28 cellular contexts compared by ENCODE assay signal in genomic region chr10:8113616-8114015, GRCh38. TPM values are rescaled to one million over a fixed set of nuclear protein-coding genes. Genes with fewer than 3 reads are reported as not detected.
"Had no signal": no experiment of that assay in that cellular context is flagged by ENCODE, and none has a peak within 500 bp of the region (broad histone marks: within the 10 kb centered on the region; RNA-seq: fewer than 3 reads in every experiment).

No MANE protein-coding gene starts in this region.

- H3K4me1 ChIP-seq: heart right ventricle, left ventricle myocardium inferior, pancreas, prostate gland, stomach, testis, thyroid gland, transverse colon, upper lobe of right lung had no signal

- H3K27ac Mint-ChIP-seq: immature natural killer cell; naive thymus-derived CD4-positive, alpha-beta T cell; natural killer cell treated with Interleukin-12 subunit alpha and Interleukin-12 subunit beta and Interleukin-15 and Interleukin-18, amount 100 ng/mL, for 72 hours; stimulated activated naive B cell treated with anti-CD40 and anti-IgM and Interleukin-4, amounts not matched to agents 10 μg/mL and 1 μg/mL and 100 μg/mL, for 72 hours had no signal

- H3K79me2 ChIP-seq: hepatocyte had no signal

- FAIRE-seq: islet of Langerhans, pancreas had no signal

- DNase-seq: heart right ventricle; immature natural killer cell; left ventricle myocardium inferior; midbrain; mucosa of descending colon; naive thymus-derived CD4-positive, alpha-beta T cell; nucleus accumbens; pancreas; posterior cingulate gyrus; retina; right cardiac atrium; stimulated activated CD4-positive, alpha-beta T cell treated with anti-CD3 and anti-CD28 coated beads, Interleukin-1b, Interleukin-23, amount 100 ng/mL, for 48 hours; stimulated activated CD4-positive, alpha-beta T cell treated with anti-CD3 and anti-CD28 coated beads, Interleukin-4, amount 100 ng/mL, for 1 hour; stimulated activated naive B cell treated with anti-CD40 and anti-IgM and Interleukin-4, amounts not matched to agents 10 μg/mL and 1 μg/mL and 100 μg/mL, for 72 hours; stimulated activated naive CD8-positive, alpha-beta T cell treated with anti-CD3 and anti-CD28 coated beads, Interleukin-15, Interleukin-2, amounts not matched to agents 100 U/mL and 50 U/mL, for 24 hours; stomach; testis; thyroid gland; transverse colon; upper lobe of right lung had no signal

- H3K27me3 ChIP-seq: hepatocyte, pancreas, stomach, testis, thyroid gland, transverse colon, upper lobe of right lung had no signal

- H3K36me3 ChIP-seq: heart right ventricle, left ventricle myocardium inferior, pancreas, prostate gland, stomach, thyroid gland, transverse colon, upper lobe of right lung had no signal

- H3K27ac ChIP-seq: heart right ventricle, hepatocyte, left ventricle myocardium inferior, pancreas, prostate gland, stomach, testis, thyroid gland, transverse colon, upper lobe of right lung had no signal

- ATAC-seq: heart right ventricle; mucosa of descending colon; naive thymus-derived CD4-positive, alpha-beta T cell; natural killer cell treated with Interleukin-12 subunit alpha and Interleukin-12 subunit beta and Interleukin-15 and Interleukin-18, amount 100 ng/mL, for 72 hours; pancreas; right cardiac atrium; stimulated activated naive B cell treated with anti-CD40 and anti-IgM and Interleukin-4, amounts not matched to agents 10 μg/mL and 1 μg/mL and 100 μg/mL, for 72 hours; stimulated activated naive CD8-positive, alpha-beta T cell treated with anti-CD3 and anti-CD28 coated beads, Interleukin-15, Interleukin-2, amounts not matched to agents 100 U/mL and 50 U/mL, for 24 hours had no signal

- H3K27me3 Mint-ChIP-seq: natural killer cell treated with Interleukin-12 subunit alpha and Interleukin-12 subunit beta and Interleukin-15 and Interleukin-18, amount 100 ng/mL, for 72 hours had no signal

- H2AFZ ChIP-seq: hepatocyte had no signal

- H3K9me3 ChIP-seq: heart right ventricle, left ventricle myocardium inferior, mucosa of descending colon, pancreas, prostate gland, stomach, testis, thyroid gland, transverse colon, upper lobe of right lung had no signal

- H3K36me3 Mint-ChIP-seq: natural killer cell treated with Interleukin-12 subunit alpha and Interleukin-12 subunit beta and Interleukin-15 and Interleukin-18, amount 100 ng/mL, for 72 hours; stimulated activated naive B cell treated with anti-CD40 and anti-IgM and Interleukin-4, amounts not matched to agents 10 μg/mL and 1 μg/mL and 100 μg/mL, for 72 hours had no signal

- H3K4me1 Mint-ChIP-seq: immature natural killer cell; stimulated activated naive B cell treated with anti-CD40 and anti-IgM and Interleukin-4, amounts not matched to agents 10 μg/mL and 1 μg/mL and 100 μg/mL, for 72 hours had no signal

- H3K9me3 Mint-ChIP-seq: immature natural killer cell; naive thymus-derived CD4-positive, alpha-beta T cell; natural killer cell treated with Interleukin-12 subunit alpha and Interleukin-12 subunit beta and Interleukin-15 and Interleukin-18, amount 100 ng/mL, for 72 hours; stimulated activated naive B cell treated with anti-CD40 and anti-IgM and Interleukin-4, amounts not matched to agents 10 μg/mL and 1 μg/mL and 100 μg/mL, for 72 hours had no signal

- H3K4me3 Mint-ChIP-seq: immature natural killer cell; naive thymus-derived CD4-positive, alpha-beta T cell; natural killer cell treated with Interleukin-12 subunit alpha and Interleukin-12 subunit beta and Interleukin-15 and Interleukin-18, amount 100 ng/mL, for 72 hours; stimulated activated naive B cell treated with anti-CD40 and anti-IgM and Interleukin-4, amounts not matched to agents 10 μg/mL and 1 μg/mL and 100 μg/mL, for 72 hours had no signal

- H3K4me2 ChIP-seq: hepatocyte, smooth muscle cell had no signal

- H3K4me3 ChIP-seq: heart right ventricle, hepatocyte, left ventricle myocardium inferior, lung, mucosa of descending colon, pancreas, prostate gland, smooth muscle cell, stomach, testis, thyroid gland, transverse colon, upper lobe of right lung had no signal

RNA-seq across cellular contexts. Expression of gene GATA3, which starts 59.1 kb away (rescaled TPM):
- total RNA-seq: osteoblast had no signal
- polyA plus RNA-seq: neural cell had no signal
